ENCODE assay signal across 27 cellular contexts in genomic region chr22:49450521-49450920, GRCh38.
DNase-seq lines count a peak whose midpoint lies in the region; ATAC-seq and TF ChIP-seq lines count a peak whose summit lies in the region.
"Had no signal": no experiment of that assay in that cellular context is flagged by ENCODE, and none has a peak within 500 bp of the region (broad histone marks: within the 10 kb centered on the region; RNA-seq: fewer than 3 reads in every experiment).

No MANE protein-coding gene starts in this region.

- H3K9me3 Mint-ChIP-seq in WTC11 (no peaks in the 10 kb centered on the region), progenitor cell of endocrine pancreas (ENCODE audit: low read depth) (no peaks in the 10 kb centered on the region)
- H3K9me3 Mint-ChIP-seq: activated naive CD8-positive, alpha-beta T cell treated with anti-CD3 and anti-CD28 coated beads, Interleukin-2, amount 10 ng/mL, durations not matched to agents 7 days and 5 days; activated T-helper 17 cell treated with anti-CD3 and anti-CD28 coated beads, Interleukin-2, amount 50 U/mL, for 72 hours; T-cell had no signal

- H3K27ac Mint-ChIP-seq in WTC11 (peak overlapping the region; percentile 86), progenitor cell of endocrine pancreas (no peak overlapping the region)
- H3K27ac Mint-ChIP-seq: activated CD8-positive, alpha-beta memory T cell treated with anti-CD3 and anti-CD28 coated beads, Interleukin-2, amount 10 ng/mL, durations not matched to agents 7 days and 5 days; activated naive CD8-positive, alpha-beta T cell treated with anti-CD3 and anti-CD28 coated beads, Interleukin-2, amount 10 ng/mL, durations not matched to agents 7 days and 5 days; activated T-helper 17 cell treated with anti-CD3 and anti-CD28 coated beads, Interleukin-2, amount 50 U/mL, for 72 hours; HFFc6; T-cell had no signal

- H3K4me1 Mint-ChIP-seq in WTC11: peaks cover 44% of the 10 kb centered on the region
- peaks cover 13% of the 10 kb centered on the region for H3K4me1 Mint-ChIP-seq in progenitor cell of endocrine pancreas (ENCODE audit: low read depth)
- H3K4me1 Mint-ChIP-seq: activated CD8-positive, alpha-beta memory T cell treated with anti-CD3 and anti-CD28 coated beads, Interleukin-2, amount 10 ng/mL, durations not matched to agents 7 days and 5 days; activated naive CD8-positive, alpha-beta T cell treated with anti-CD3 and anti-CD28 coated beads, Interleukin-2, amount 10 ng/mL, durations not matched to agents 7 days and 5 days; T-cell had no signal

- H3K36me3 Mint-ChIP-seq in WTC11: no peaks in the 10 kb centered on the region
- no peaks in the 10 kb centered on the region for H3K36me3 Mint-ChIP-seq in progenitor cell of endocrine pancreas (ENCODE audit: insufficient read depth)
- H3K36me3 Mint-ChIP-seq: activated CD8-positive, alpha-beta memory T cell treated with anti-CD3 and anti-CD28 coated beads, Interleukin-2, amount 10 ng/mL, durations not matched to agents 7 days and 5 days; activated naive CD8-positive, alpha-beta T cell treated with anti-CD3 and anti-CD28 coated beads, Interleukin-2, amount 10 ng/mL, durations not matched to agents 7 days and 5 days; T-cell had no signal

- H3K27me3 Mint-ChIP-seq in WTC11 (ENCODE audit: low read depth): peaks cover 8% of the 10 kb centered on the region
- peaks cover 57% of the 10 kb centered on the region for H3K27me3 Mint-ChIP-seq in progenitor cell of endocrine pancreas

- CTCF ChIA-PET in WTC11 (lab: Charles Lee): interaction anchor here (1.9 to 2.0 kb wide), 2 partner anchors 16 to 182 kb away, joined by 11 to 15 read pairs; no protein-coding TSS in a partner anchor

- H3K4me3 Mint-ChIP-seq in WTC11: peak overlapping the region; percentile 60
- peak overlapping the region; percentile 17 for H3K4me3 Mint-ChIP-seq in progenitor cell of endocrine pancreas (ENCODE audit: low read depth)
- H3K4me3 Mint-ChIP-seq: activated CD8-positive, alpha-beta memory T cell treated with anti-CD3 and anti-CD28 coated beads, Interleukin-2, amount 10 ng/mL, durations not matched to agents 7 days and 5 days; activated naive CD8-positive, alpha-beta T cell treated with anti-CD3 and anti-CD28 coated beads, Interleukin-2, amount 10 ng/mL, durations not matched to agents 7 days and 5 days; activated T-helper 17 cell treated with anti-CD3 and anti-CD28 coated beads, Interleukin-2, amount 50 U/mL, for 72 hours; HFFc6; T-cell had no signal

- peak; percentile 54 for DNase-seq in NCI-H510A treated with DMSO at 0.1 percent for 48 hours (lab: John Stamatoyannopoulos, UW)
- DNase-seq in NCI-H510A (lab: John Stamatoyannopoulos, UW): no peak
- peak; percentile 52 for DNase-seq in WTC11 (ENCODE audit: low spot score)
- DNase-seq in iPS-NIHi11 (ENCODE audit: low spot score): peak; percentile 57
- no peak for DNase-seq in progenitor cell of endocrine pancreas (ENCODE audit: low spot score, unreplicated experiment)
- DNase-seq in NCI-H1417 (lab: John Stamatoyannopoulos, UW): no peak
- DNase-seq: 8988T; activated CD4-positive, alpha-beta T cell treated with anti-CD3 and anti-CD28 coated beads for 48 hours; activated CD8-positive, alpha-beta memory T cell treated with anti-CD3 and anti-CD28 coated beads, Interleukin-2, amount 10 ng/mL, durations not matched to agents 7 days and 5 days; activated naive CD8-positive, alpha-beta T cell treated with anti-CD3 and anti-CD28 coated beads, Interleukin-2, amount 10 ng/mL, durations not matched to agents 7 days and 5 days; BE2C; brain microvascular endothelial cell; colonic mucosa; DMS79 treated with DMSO at 0.1 percent for 48 hours; HFFc6; MM.1S; NCI-H187 treated with DMSO at 0.1 percent for 48 hours; NCI-H526; OCI-M1; right lobe of liver; SHP77 treated with DMSO at 0.1 percent for 48 hours; stimulated activated CD4-positive, alpha-beta T cell treated with anti-CD3 and anti-CD28 coated beads, Interleukin-15, amount 100 ng/mL, for 24 hours; substantia nigra; T-cell had no signal

- ATAC-seq in WTC11: peak; percentile 72
- no peak for ATAC-seq in GM18867 (IDR thresholded peaks at IDR 0.05; ENCODE audit: unreplicated experiment)
- no peak for ATAC-seq in HG03039 (IDR thresholded peaks at IDR 0.05; ENCODE audit: unreplicated experiment)
- ATAC-seq: activated CD8-positive, alpha-beta memory T cell treated with anti-CD3 and anti-CD28 coated beads, Interleukin-2, amount 10 ng/mL, durations not matched to agents 7 days and 5 days; activated T-helper 17 cell treated with anti-CD3 and anti-CD28 coated beads, Interleukin-2, amount 50 U/mL, for 72 hours; right lobe of liver; T-cell had no signal

- POLR2A ChIA-PET in WTC11 (lab: Charles Lee): no interaction called here

- TF ChIP-seq CTCF in WTC11 (IDR thresholded peaks at IDR 0.05) (no peak), progenitor cell of endocrine pancreas (IDR thresholded peaks at IDR 0.05; ENCODE audit: unreplicated experiment) (no peak)

TF ChIP-seq in WTC11, 78 proteins besides CTCF, POLR2A, EP300 and RAD21 (continues in another document):
- TF ChIP-seq GTF2I (CRISPR knock-in tag; conservative IDR thresholded peaks at IDR 0.05) (no peak), ZNF423 (CRISPR knock-in tag; IDR thresholded peaks at IDR 0.05) (peak; percentile 90), JUN (CRISPR knock-in tag; IDR thresholded peaks at IDR 0.05) (no peak), GRHL2 (CRISPR knock-in tag; IDR thresholded peaks at IDR 0.05; ENCODE audit: insufficient replicate concordance, severe bottlenecking) (no peak), MYBL2 (CRISPR knock-in tag; IDR thresholded peaks at IDR 0.05) (no peak), SMAD3 (CRISPR knock-in tag; IDR thresholded peaks at IDR 0.05; ENCODE audit: borderline replicate concordance) (no peak), NFATC4 (CRISPR knock-in tag; IDR thresholded peaks at IDR 0.05) (no peak), KAT7 (CRISPR knock-in tag; IDR thresholded peaks at IDR 0.05; ENCODE audit: borderline replicate concordance) (no peak), NR3C1 (CRISPR knock-in tag; conservative IDR thresholded peaks at IDR 0.05; ENCODE audit: low read depth) (no peak), MLX (CRISPR knock-in tag; IDR thresholded peaks at IDR 0.05) (no peak), FOXK1 (CRISPR knock-in tag; IDR thresholded peaks at IDR 0.05) (0 out of 2 replicates have a peak, but pooled peaks have one; percentile 47), TP53 (CRISPR knock-in tag; IDR thresholded peaks at IDR 0.05) (no peak), FOXP4 (CRISPR knock-in tag; IDR thresholded peaks at IDR 0.05) (peak; percentile 70; the same call in 1 of the 2 replicates), ESRRA (CRISPR knock-in tag; IDR thresholded peaks at IDR 0.05; ENCODE audit: borderline replicate concordance) (no peak), USF2 (CRISPR knock-in tag; IDR thresholded peaks at IDR 0.05) (no peak), ZBTB21 (CRISPR knock-in tag; IDR thresholded peaks at IDR 0.05; ENCODE audit: borderline replicate concordance) (no peak), NFYB (CRISPR knock-in tag; conservative IDR thresholded peaks at IDR 0.05; ENCODE audit: low read depth) (no peak), ATF6 (CRISPR knock-in tag; IDR thresholded peaks at IDR 0.05) (no peak), SP1 (CRISPR knock-in tag; conservative IDR thresholded peaks at IDR 0.05) (no peak)

Comparison
In these comparisons a context has a peak if more than half of its experiments do, and no peak if none do; other contexts are left out.
1. DNase-seq: peak in NCI-H510A treated with DMSO at 0.1 percent for 48 hours (single experiment), WTC11 (single experiment) and iPS-NIHi11 (single experiment); none in NCI-H510A (single experiment), progenitor cell of endocrine pancreas (single experiment) and NCI-H1417 (0 of 3).